9 cellular contexts compared by ENCODE assay signal in the genomic region with DNA sequence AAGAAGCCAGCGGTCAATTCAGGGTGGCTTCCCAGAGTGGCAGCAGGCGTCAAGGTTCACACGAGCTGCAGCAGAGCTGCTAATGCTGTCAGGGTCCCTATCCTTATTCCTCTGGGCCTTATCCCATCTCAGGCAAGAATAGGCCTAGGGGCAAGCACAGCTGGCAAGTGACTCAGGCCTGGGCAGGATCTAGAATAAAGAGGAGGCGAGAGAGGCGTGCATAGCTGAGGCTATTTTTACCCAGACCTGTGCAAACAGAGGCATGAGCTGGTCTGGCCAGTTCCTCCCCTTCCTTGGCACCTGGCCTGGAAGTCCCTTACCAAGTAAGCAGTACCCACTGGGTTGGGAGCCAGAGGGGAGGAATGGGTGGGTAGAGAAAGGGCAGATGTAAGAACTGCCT. TPM values are rescaled to one million over a fixed set of nuclear protein-coding genes. Genes with fewer than 3 reads are reported as not detected.
DNase-seq lines count a peak whose midpoint lies in the region; ATAC-seq, FAIRE-seq and TF ChIP-seq lines count a peak whose summit lies in the region.
"Had no signal": no experiment of that assay in that cellular context is flagged by ENCODE, and none has a peak within 500 bp of the region (broad histone marks: within the 10 kb centered on the region; RNA-seq: fewer than 3 reads in every experiment).

No MANE protein-coding gene starts in this region.

- H4K20me1 ChIP-seq in astrocyte (ENCODE audit: insufficient read depth, low read length) (no peaks in the 10 kb centered on the region), osteoblast (ENCODE audit: insufficient read depth, low read length) (no peaks in the 10 kb centered on the region)

- H3K9me3 Mint-ChIP-seq in astrocyte (ENCODE audit: unreplicated experiment), result no peaks in the 10 kb centered on the region

- H2AFZ ChIP-seq in astrocyte (ENCODE audit: low read depth, low read length) (no peak overlapping the region), osteoblast (ENCODE audit: low read length) (no peak overlapping the region)

- H3K27me3 ChIP-seq in astrocyte (ENCODE audit: insufficient read depth, low read length) (no peaks in the 10 kb centered on the region), osteoblast (ENCODE audit: insufficient read depth, low read length) (no peaks in the 10 kb centered on the region)

- H3K27ac ChIP-seq in astrocyte (ENCODE audit: low read depth, low read length) (no peak overlapping the region), osteoblast (ENCODE audit: low read depth, low read length) (no peak overlapping the region)

- H3K27ac Mint-ChIP-seq in astrocyte (ENCODE audit: unreplicated experiment), result peak overlapping the region; percentile 67

- H3K4me3 ChIP-seq in GM12864 (ENCODE audit: low read depth, low read length) (no peak overlapping the region), astrocyte (ENCODE audit: insufficient read depth, low read depth, low read length) (no peak overlapping the region), osteoblast (ENCODE audit: insufficient read depth, low read length) (no peak overlapping the region)

- DNase-seq in GM12864 (ENCODE audit: low read depth) (peak; percentile 57), HPDE6-E6E7 (ENCODE audit: extremely low spot score) (peak; percentile 38), astrocyte (ENCODE audit: low read depth) (peak; percentile 9), mucosa of gallbladder (ENCODE audit: low spot score) (peak; percentile 82), erythroblast (lab: John Stamatoyannopoulos, UW) (no peak), D721Med (ENCODE audit: insufficient read length, low spot score) (no peak), osteoblast (ENCODE audit: insufficient read length, low spot score, missing footprints) (no peak)
- DNase-seq: IMR-90 had no signal

- H3K9me3 ChIP-seq in astrocyte (ENCODE audit: insufficient read depth, low read depth, low read length) (no peaks in the 10 kb centered on the region), osteoblast (ENCODE audit: low read depth, low read length) (no peaks in the 10 kb centered on the region)

- peak; percentile 96 for ATAC-seq in GM21526 (IDR thresholded peaks at IDR 0.05; ENCODE audit: low FRiP score, unreplicated experiment)

- no peak overlapping the region for H3K9ac ChIP-seq in astrocyte (ENCODE audit: low read length)

- no peaks in the 10 kb centered on the region for H3K36me3 Mint-ChIP-seq in astrocyte (ENCODE audit: low read depth, unreplicated experiment)

- peaks cover 2% of the 10 kb centered on the region for H3K27me3 Mint-ChIP-seq in astrocyte (ENCODE audit: low read depth, unreplicated experiment)

- H3K4me3 Mint-ChIP-seq in astrocyte (ENCODE audit: unreplicated experiment), result no peak overlapping the region

- H3K79me2 ChIP-seq in astrocyte (ENCODE audit: insufficient read depth, low read length) (no peaks in the 10 kb centered on the region), osteoblast (ENCODE audit: insufficient read depth, low read length) (no peaks in the 10 kb centered on the region)

- H3K4me1 Mint-ChIP-seq in astrocyte (ENCODE audit: low read depth, unreplicated experiment), result peaks cover 13% of the 10 kb centered on the region

- H3K36me3 ChIP-seq in astrocyte (ENCODE audit: insufficient read depth, low read length) (no peaks in the 10 kb centered on the region), osteoblast (ENCODE audit: insufficient read depth, low read length) (no peaks in the 10 kb centered on the region)

- H3K4me2 ChIP-seq in astrocyte (ENCODE audit: low read length) (peak overlapping the region; percentile 16), osteoblast (ENCODE audit: insufficient read depth, low read length) (no peak overlapping the region)

- FAIRE-seq in astrocyte (lab: Jason Lieb, UNC) (no peak), D721Med (lab: Jason Lieb, UNC) (no peak)

- no peak for TF ChIP-seq POLR2A in erythroblast (IDR thresholded peaks at IDR 0.05; ENCODE audit: low read length)

- TF ChIP-seq CTCF in GM12864 (IDR thresholded peaks at IDR 0.05; ENCODE audit: low read depth, low read length, missing control alignments) (no peak), astrocyte (IDR thresholded peaks at IDR 0.05; ENCODE audit: insufficient read depth, low read depth, low read length) (no peak), D721Med (IDR thresholded peaks at IDR 0.05; ENCODE audit: insufficient read depth, missing control alignments) (no peak), osteoblast (IDR thresholded peaks at IDR 0.05; ENCODE audit: extremely low read depth, low read depth, low read length) (no peak)

- H3K4me1 ChIP-seq in astrocyte (ENCODE audit: insufficient read depth, low read length) (peaks cover 9% of the 10 kb centered on the region), osteoblast (ENCODE audit: insufficient read depth, low read length) (no peaks in the 10 kb centered on the region)

RNA-seq across cellular contexts. Expression of a gene that starts 12.2 kb away (rescaled TPM):
- total RNA-seq in astrocyte (0.68 TPM in 1 of 2 replicates, not detected in the other), mucosa of gallbladder (91.7 TPM), osteoblast (not detected in 2 replicates)
- total RNA-seq: IMR-90 had no signal

Comparison
In these comparisons a context has a peak if more than half of its experiments do, and no peak if none do; other contexts are left out.
1. DNase-seq: peak in GM12864 (single experiment), HPDE6-E6E7 (single experiment), astrocyte (single experiment) and mucosa of gallbladder (single experiment); none in erythroblast (0 of 2), D721Med (single experiment) and osteoblast (single experiment).
2. RNA of a gene that starts 12.2 kb away (total RNA-seq): 91.7 TPM in mucosa of gallbladder (single experiment); 0.68 TPM in astrocyte and not detected in osteoblast; every median in the first group is over 10 times any median in the second.